ENCODE assay signal across 23 cellular contexts in genomic region chr2:161956751-161957150, GRCh38.
A peak's percentile ranks its signal among the peaks of the same experiment; 100 is the strongest.
DNase-seq lines count a peak whose midpoint lies in the region; ATAC-seq and TF ChIP-seq lines count a peak whose summit lies in the region.
"Had no signal": no experiment of that assay in that cellular context is flagged by ENCODE, and none has a peak within 500 bp of the region (broad histone marks: within the 10 kb centered on the region; RNA-seq: fewer than 3 reads in every experiment).

No MANE protein-coding gene starts in this region.

- peak overlapping the region; percentile 78 for H3K4me3 Mint-ChIP-seq in T-helper 17 cell
- H3K4me3 Mint-ChIP-seq: nephron; stimulated activated naive B cell treated with anti-CD40 and anti-IgM and Interleukin-4, amounts not matched to agents 10 μg/mL and 1 μg/mL and 100 μg/mL, for 72 hours had no signal

- no peak for TF ChIP-seq CTCF in left lung (IDR thresholded peaks at IDR 0.05)

- WGBS in right cardiac atrium, result 49% methylated on average over 3 of the region's 3 CpGs

- DNase-seq in NCI-H1417 (lab: John Stamatoyannopoulos, UW), result peak in 2 of 3 experiments; percentile 0 to 2
- no peak for DNase-seq in NCI-H1417 treated with DMSO at 0.1 percent for 48 hours (lab: John Stamatoyannopoulos, UW)
- DNase-seq in DMS53 treated with DMSO at 0.1 percent for 48 hours (lab: John Stamatoyannopoulos, UW; ENCODE audit: unreplicated experiment), result peak; percentile 78
- DNase-seq in T-helper 17 cell, result no peak
- DNase-seq in left lung, result no peak
- no peak for DNase-seq in right cardiac atrium
- no peak for DNase-seq in Kasumi-1 (lab: John Stamatoyannopoulos, UW)
- DNase-seq in mucosa of gallbladder (ENCODE audit: low spot score), result no peak
- DNase-seq: 8988T; activated CD4-positive, alpha-beta T cell treated with anti-CD3 and anti-CD28 coated beads, Interleukin-2, amount 50 U/mL, for 1 hour; activated gamma-delta T cell treated with Interleukin-2 at 50 U/mL for 16 hours; cortex of kidney; gastrocnemius medialis; lower lobe of right lung; MM.1S; SIG-M5; stimulated activated naive B cell treated with anti-CD40 and anti-IgM and Interleukin-4, amounts not matched to agents 10 μg/mL and 1 μg/mL and 100 μg/mL, for 72 hours; T-helper 9 cell; upper lobe of left lung had no signal

- peaks cover 42% of the 10 kb centered on the region for H3K4me1 Mint-ChIP-seq in T-helper 17 cell
- H3K4me1 Mint-ChIP-seq: nephron; stimulated activated naive B cell treated with anti-CD40 and anti-IgM and Interleukin-4, amounts not matched to agents 10 μg/mL and 1 μg/mL and 100 μg/mL, for 72 hours had no signal

- H3K27ac ChIP-seq in left lung, result no peak overlapping the region
- H3K27ac ChIP-seq in right cardiac atrium (ENCODE audit: low read length), result no peak overlapping the region
- H3K27ac ChIP-seq: BLaER1, epithelial cell of prostate, gastrocnemius medialis, lower lobe of right lung, upper lobe of left lung had no signal

- H3K27ac Mint-ChIP-seq in T-helper 17 cell, result peak overlapping the region; percentile 93
- H3K27ac Mint-ChIP-seq: nephron; progenitor cell of endocrine pancreas; stimulated activated naive B cell treated with anti-CD40 and anti-IgM and Interleukin-4, amounts not matched to agents 10 μg/mL and 1 μg/mL and 100 μg/mL, for 72 hours had no signal

- no peaks in the 10 kb centered on the region for H3K27me3 Mint-ChIP-seq in T-helper 17 cell
- H3K27me3 Mint-ChIP-seq: stimulated activated naive B cell treated with anti-CD40 and anti-IgM and Interleukin-4, amounts not matched to agents 10 μg/mL and 1 μg/mL and 100 μg/mL, for 72 hours had no signal

- H3K4me3 ChIP-seq in left lung, result no peak overlapping the region
- H3K4me3 ChIP-seq in right cardiac atrium (ENCODE audit: low read length), result no peak overlapping the region
- H3K4me3 ChIP-seq: BLaER1, gastrocnemius medialis, lower lobe of right lung, upper lobe of left lung had no signal

- peak; percentile 82 for ATAC-seq in T-helper 17 cell
- peak; percentile 71 for ATAC-seq in left lung
- ATAC-seq in right cardiac atrium, result no peak
- ATAC-seq: gastrocnemius medialis; stimulated activated naive B cell treated with anti-CD40 and anti-IgM and Interleukin-4, amounts not matched to agents 10 μg/mL and 1 μg/mL and 100 μg/mL, for 72 hours had no signal

- peaks cover 2% of the 10 kb centered on the region for H3K36me3 Mint-ChIP-seq in T-helper 17 cell (ENCODE audit: low read depth)
- H3K36me3 Mint-ChIP-seq: stimulated activated naive B cell treated with anti-CD40 and anti-IgM and Interleukin-4, amounts not matched to agents 10 μg/mL and 1 μg/mL and 100 μg/mL, for 72 hours had no signal

- no peaks in the 10 kb centered on the region for H3K36me3 ChIP-seq in left lung
- H3K36me3 ChIP-seq: BLaER1, gastrocnemius medialis, lower lobe of right lung, upper lobe of left lung had no signal

- intact Hi-C loops in left lung (cut with DNase I) (no loop called here), right cardiac atrium (cut with DNase I) (no loop called here)

- H3K27me3 ChIP-seq in left lung (no peaks in the 10 kb centered on the region), right cardiac atrium (ENCODE audit: control insufficient read depth, insufficient read depth) (no peaks in the 10 kb centered on the region)
- H3K27me3 ChIP-seq: BLaER1, gastrocnemius medialis, upper lobe of left lung had no signal

- no peaks in the 10 kb centered on the region for H3K4me1 ChIP-seq in left lung
- no peaks in the 10 kb centered on the region for H3K4me1 ChIP-seq in right cardiac atrium (ENCODE audit: control insufficient read depth, insufficient read depth, low read length)
- H3K4me1 ChIP-seq: gastrocnemius medialis, lower lobe of right lung, upper lobe of left lung had no signal

- H3K9me3 ChIP-seq in T-helper 17 cell (ENCODE audit: control insufficient read depth, low read length, poor library complexity, severe bottlenecking) (no peaks in the 10 kb centered on the region), left lung (no peaks in the 10 kb centered on the region), right cardiac atrium (ENCODE audit: control insufficient read depth, low read length) (no peaks in the 10 kb centered on the region)
- H3K9me3 ChIP-seq: BLaER1, gastrocnemius medialis, lower lobe of right lung, upper lobe of left lung had no signal

Comparison
In these comparisons a context has a peak if more than half of its experiments do, and no peak if none do; other contexts are left out.
1. DNase-seq: peak in NCI-H1417 (2 of 3) and DMS53 treated with DMSO at 0.1 percent for 48 hours (single experiment); none in NCI-H1417 treated with DMSO at 0.1 percent for 48 hours (single experiment), T-helper 17 cell (0 of 3), left lung (0 of 2), right cardiac atrium (0 of 3), Kasumi-1 (0 of 2) and mucosa of gallbladder (single experiment).
2. ATAC-seq: peak in T-helper 17 cell (single experiment) and left lung (single experiment); none in right cardiac atrium (0 of 2).